12 cellular contexts compared by ENCODE assay signal in the genomic region with DNA sequence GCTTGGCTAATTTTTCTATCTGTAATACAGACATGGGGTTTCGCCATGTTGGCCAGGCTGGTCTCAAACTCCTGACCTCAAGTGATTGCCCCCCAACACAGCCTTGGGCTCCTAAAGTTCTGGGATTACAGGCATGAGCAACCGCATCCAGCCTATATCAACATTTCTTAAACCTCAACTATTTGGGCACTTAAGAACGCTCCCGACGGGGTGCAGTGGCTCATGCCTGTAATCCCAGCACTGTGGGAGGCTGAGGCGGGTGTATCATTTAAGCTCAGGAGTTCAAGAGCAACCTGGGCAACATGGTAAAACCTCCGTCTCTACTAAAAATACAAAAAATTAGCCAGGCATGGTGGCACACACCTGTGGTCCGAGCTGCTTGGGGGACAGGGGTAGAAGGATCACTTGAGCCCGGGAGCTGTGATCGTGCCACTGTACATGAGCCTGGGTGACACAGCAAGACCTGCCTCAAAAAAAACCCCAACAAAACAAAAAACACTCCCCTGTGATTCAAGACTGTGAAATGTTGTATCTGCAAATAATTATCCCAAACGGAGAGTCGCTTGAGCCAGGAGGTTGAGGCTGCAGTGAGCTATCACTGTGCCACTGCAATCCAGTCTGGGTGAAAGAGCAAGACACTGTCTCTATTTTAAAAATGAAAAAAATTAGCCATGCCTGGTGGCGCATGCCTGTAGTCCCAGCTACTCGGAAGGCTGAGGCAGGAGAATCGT. TPM values are rescaled to one million over a fixed set of nuclear protein-coding genes. Genes with fewer than 3 reads are reported as not detected.
DNase-seq lines count a peak whose midpoint lies in the region; ATAC-seq and TF ChIP-seq lines count a peak whose summit lies in the region.
"Had no signal": no experiment of that assay in that cellular context is flagged by ENCODE, and none has a peak within 500 bp of the region (broad histone marks: within the 10 kb centered on the region; RNA-seq: fewer than 3 reads in every experiment).

No MANE protein-coding gene starts in this region.

- peaks cover 0 to 48% (median 18%) of the 10 kb centered on the region in 4 donors for H3K4me1 ChIP-seq in right lobe of liver

- peaks cover 9% of the 10 kb centered on the region for H3K9me3 Mint-ChIP-seq in activated CD4-positive, alpha-beta T cell treated with anti-CD3 and anti-CD28 coated beads, Interleukin-2, amount 10 ng/mL, durations not matched to agents 24 days and 14 days
- H3K9me3 Mint-ChIP-seq in T-cell = no peaks in the 10 kb centered on the region
- no peaks in the 10 kb centered on the region for H3K9me3 Mint-ChIP-seq in stimulated activated memory B cell treated with anti-CD40 and anti-IgM and Interleukin-4, amounts not matched to agents 10 μg/mL and 1 μg/mL and 100 μg/mL, for 72 hours

- peaks cover 51% of the 10 kb centered on the region for H3K4me1 Mint-ChIP-seq in activated CD4-positive, alpha-beta T cell treated with anti-CD3 and anti-CD28 coated beads, Interleukin-2, amount 10 ng/mL, durations not matched to agents 24 days and 14 days
- H3K4me1 Mint-ChIP-seq in T-cell = peaks cover 81 to 82% (median 82%) of the 10 kb centered on the region in 3 donors
- H3K4me1 Mint-ChIP-seq in stimulated activated memory B cell treated with anti-CD40 and anti-IgM and Interleukin-4, amounts not matched to agents 10 μg/mL and 1 μg/mL and 100 μg/mL, for 72 hours = peaks cover 79% of the 10 kb centered on the region

- H3K27me3 Mint-ChIP-seq in activated CD4-positive, alpha-beta T cell treated with anti-CD3 and anti-CD28 coated beads, Interleukin-2, amount 10 ng/mL, durations not matched to agents 24 days and 14 days = no peaks in the 10 kb centered on the region
- H3K27me3 Mint-ChIP-seq in T-cell = no peaks in the 10 kb centered on the region
- no peaks in the 10 kb centered on the region for H3K27me3 Mint-ChIP-seq in stimulated activated memory B cell treated with anti-CD40 and anti-IgM and Interleukin-4, amounts not matched to agents 10 μg/mL and 1 μg/mL and 100 μg/mL, for 72 hours

- POLR2A ChIA-PET in T-cell (lab: Charles Lee) = interaction anchor here (0.6 kb wide), 3 partner anchors 12 to 55 kb away, joined by 3 to 4 read pairs (median 3); no protein-coding TSS in a partner anchor

- H3K27ac ChIP-seq in right lobe of liver = no peak overlapping the region
- H3K27ac ChIP-seq: ascending aorta, VCaP had no signal

- 83% methylated on average over 11 of the region's 15 CpGs for WGBS in right lobe of liver (ENCODE audit: insufficient coverage, low coverage, low lambda C conversion rate, missing lambda C conversion rate)

- intact Hi-C loops in activated CD4-positive, alpha-beta T cell treated with anti-CD3 and anti-CD28 coated beads, Interleukin-2, amount 10 ng/mL, durations not matched to agents 24 days and 14 days (cut with micrococcal nuclease) = loop anchor here (1.0 kb wide), 1 partner anchor 17 kb away; no protein-coding TSS in a partner anchor
- intact Hi-C loops in right lobe of liver (cut with DNase I) = no loop called here

- H3K36me3 ChIP-seq in right lobe of liver = no peaks in the 10 kb centered on the region
- H3K36me3 ChIP-seq: ascending aorta had no signal

- peak overlapping the region; percentile 78 for H3K27ac Mint-ChIP-seq in activated CD4-positive, alpha-beta T cell treated with anti-CD3 and anti-CD28 coated beads, Interleukin-2, amount 10 ng/mL, durations not matched to agents 24 days and 14 days
- H3K27ac Mint-ChIP-seq in T-cell = peak overlapping the region; percentile 90 to 91
- H3K27ac Mint-ChIP-seq in stimulated activated memory B cell treated with anti-CD40 and anti-IgM and Interleukin-4, amounts not matched to agents 10 μg/mL and 1 μg/mL and 100 μg/mL, for 72 hours = peak overlapping the region; percentile 96

- H3K27me3 ChIP-seq in right lobe of liver = no peaks in the 10 kb centered on the region
- H3K27me3 ChIP-seq: ascending aorta had no signal

- H3K9me3 ChIP-seq in right lobe of liver = no peaks in the 10 kb centered on the region
- H3K9me3 ChIP-seq: ascending aorta had no signal

- H3K4me3 ChIP-seq in foreskin fibroblast (ENCODE audit: low read depth in 1 of 2, low read length in 2 of 2) = no peak overlapping the region
- H3K4me3 ChIP-seq in right lobe of liver = no peak overlapping the region
- H3K4me3 ChIP-seq: ascending aorta had no signal

- TF ChIP-seq CTCF in foreskin fibroblast (IDR thresholded peaks at IDR 0.05; ENCODE audit: low read depth, low read length) (no peak), right lobe of liver (IDR thresholded peaks at IDR 0.05) (no peak)

- DNase-seq in activated CD4-positive, alpha-beta T cell treated with anti-CD3 and anti-CD28 coated beads, Interleukin-2, amount 10 ng/mL, durations not matched to agents 24 days and 14 days = no peak
- DNase-seq in activated CD4-positive, alpha-beta T cell treated with anti-CD3 and anti-CD28 coated beads for 1 hour = no peak
- DNase-seq in T-cell (no peak), foreskin fibroblast (peak; percentile 72 to 86), EL (no peak), right lobe of liver (no peak)
- DNase-seq: left colon, NCI-H1048 had no signal

- CTCF ChIA-PET in T-cell (lab: Charles Lee) = interaction anchor here (0.6 to 1.4 kb wide), 6 partner anchors 12 to 53 kb away, joined by 3 to 8 read pairs (median 4); no protein-coding TSS in a partner anchor

- peaks cover 34% of the 10 kb centered on the region for H3K36me3 Mint-ChIP-seq in activated CD4-positive, alpha-beta T cell treated with anti-CD3 and anti-CD28 coated beads, Interleukin-2, amount 10 ng/mL, durations not matched to agents 24 days and 14 days (ENCODE audit: low read depth)
- peaks cover 9% of the 10 kb centered on the region for H3K36me3 Mint-ChIP-seq in T-cell
- peaks cover 15% of the 10 kb centered on the region for H3K36me3 Mint-ChIP-seq in stimulated activated memory B cell treated with anti-CD40 and anti-IgM and Interleukin-4, amounts not matched to agents 10 μg/mL and 1 μg/mL and 100 μg/mL, for 72 hours

- no peak for TF ChIP-seq POLR2A in right lobe of liver (IDR thresholded peaks at IDR 0.05)

- ATAC-seq in T-cell (replicated peaks in 1 of 4) (peak in 1 of 4 experiments; percentile 41), GM21423 (IDR thresholded peaks at IDR 0.05; ENCODE audit: unreplicated experiment) (no peak), right lobe of liver (no peak)
- ATAC-seq in stimulated activated memory B cell treated with anti-CD40 and anti-IgM and Interleukin-4, amounts not matched to agents 10 μg/mL and 1 μg/mL and 100 μg/mL, for 72 hours = no peak

- H3K4me3 Mint-ChIP-seq in activated CD4-positive, alpha-beta T cell treated with anti-CD3 and anti-CD28 coated beads, Interleukin-2, amount 10 ng/mL, durations not matched to agents 24 days and 14 days = peak overlapping the region; percentile 61
- H3K4me3 Mint-ChIP-seq in T-cell = peak overlapping the region; percentile 26 to 80 (median 61)
- peak overlapping the region; percentile 34 for H3K4me3 Mint-ChIP-seq in stimulated activated memory B cell treated with anti-CD40 and anti-IgM and Interleukin-4, amounts not matched to agents 10 μg/mL and 1 μg/mL and 100 μg/mL, for 72 hours

RNA-seq across cellular contexts. Expression of a gene that starts 21.5 kb away (rescaled TPM):
- 57.9 and 58.4 TPM in 2 replicates for total RNA-seq in activated CD4-positive, alpha-beta T cell treated with anti-CD3 and anti-CD28 coated beads, Interleukin-2, amount 10 ng/mL, durations not matched to agents 24 days and 14 days
- total RNA-seq in T-cell = 10 to 100 TPM; 36.0 to 38.1 (median 36.6) TPM
- 10 to 100 TPM in 5 of 6 experiments, 1 to 10 TPM in 1; 6.3 to 15.0 (median 11.5) TPM for total RNA-seq in right lobe of liver

RNA-seq across cellular contexts. Expression of a gene that starts 52.3 kb away (rescaled TPM):
- total RNA-seq in activated CD4-positive, alpha-beta T cell treated with anti-CD3 and anti-CD28 coated beads, Interleukin-2, amount 10 ng/mL, durations not matched to agents 24 days and 14 days = 11.7 and 15.4 TPM in 2 replicates
- total RNA-seq in T-cell (10 to 100 TPM in 3 of 5 donors, 1 to 10 TPM in 2; 8.8 to 14.1 (median 11.5) TPM), right lobe of liver (10 to 100 TPM in 4 of 6 experiments, 1 to 10 TPM in 2; 9.6 to 17.0 (median 10.8) TPM)

RNA-seq across cellular contexts. Expression of a gene that starts 59.5 kb away (rescaled TPM):
- 0.37 and 0.95 TPM in 2 replicates for total RNA-seq in activated CD4-positive, alpha-beta T cell treated with anti-CD3 and anti-CD28 coated beads, Interleukin-2, amount 10 ng/mL, durations not matched to agents 24 days and 14 days
- 1 to 10 TPM in 1 of 5 donors, under 1 TPM in 3, not detected in 1; 0.18 to 1.6 (median 0.74) TPM for total RNA-seq in T-cell
- under 1 TPM in 5 of 6 experiments, not detected in 1; 0.37 to 0.58 (median 0.51) TPM for total RNA-seq in right lobe of liver
- total RNA-seq: ascending aorta had no signal

RNA-seq across cellular contexts. Expression of a gene that starts 59.7 kb away (rescaled TPM):
- 101 and 106 TPM in 2 replicates for total RNA-seq in activated CD4-positive, alpha-beta T cell treated with anti-CD3 and anti-CD28 coated beads, Interleukin-2, amount 10 ng/mL, durations not matched to agents 24 days and 14 days
- total RNA-seq in T-cell = 100 to 1,000 TPM in 1 of 5 donors, 10 to 100 TPM in 4; 79.0 to 109 (median 95.4) TPM
- 10 to 100 TPM; 37.9 to 61.2 (median 51.1) TPM for total RNA-seq in right lobe of liver

Comparison
In these comparisons a context has a peak if more than half of its experiments do, and no peak if none do; other contexts are left out.
1. DNase-seq: peak in foreskin fibroblast (2 of 2); none in activated CD4-positive, alpha-beta T cell treated with anti-CD3 and anti-CD28 coated beads, Interleukin-2, amount 10 ng/mL, durations not matched to agents 24 days and 14 days (single experiment), activated CD4-positive, alpha-beta T cell treated with anti-CD3 and anti-CD28 coated beads for 1 hour (single experiment), T-cell (0 of 34), EL (single experiment) and right lobe of liver (0 of 3).
2. Peak in every context shown above with its lines, with median percentiles within 50 percentile points of each other: H3K27ac Mint-ChIP-seq and H3K4me3 Mint-ChIP-seq.